Comparison of ENCODE assay signal across 8 cellular contexts in the genomic region with DNA sequence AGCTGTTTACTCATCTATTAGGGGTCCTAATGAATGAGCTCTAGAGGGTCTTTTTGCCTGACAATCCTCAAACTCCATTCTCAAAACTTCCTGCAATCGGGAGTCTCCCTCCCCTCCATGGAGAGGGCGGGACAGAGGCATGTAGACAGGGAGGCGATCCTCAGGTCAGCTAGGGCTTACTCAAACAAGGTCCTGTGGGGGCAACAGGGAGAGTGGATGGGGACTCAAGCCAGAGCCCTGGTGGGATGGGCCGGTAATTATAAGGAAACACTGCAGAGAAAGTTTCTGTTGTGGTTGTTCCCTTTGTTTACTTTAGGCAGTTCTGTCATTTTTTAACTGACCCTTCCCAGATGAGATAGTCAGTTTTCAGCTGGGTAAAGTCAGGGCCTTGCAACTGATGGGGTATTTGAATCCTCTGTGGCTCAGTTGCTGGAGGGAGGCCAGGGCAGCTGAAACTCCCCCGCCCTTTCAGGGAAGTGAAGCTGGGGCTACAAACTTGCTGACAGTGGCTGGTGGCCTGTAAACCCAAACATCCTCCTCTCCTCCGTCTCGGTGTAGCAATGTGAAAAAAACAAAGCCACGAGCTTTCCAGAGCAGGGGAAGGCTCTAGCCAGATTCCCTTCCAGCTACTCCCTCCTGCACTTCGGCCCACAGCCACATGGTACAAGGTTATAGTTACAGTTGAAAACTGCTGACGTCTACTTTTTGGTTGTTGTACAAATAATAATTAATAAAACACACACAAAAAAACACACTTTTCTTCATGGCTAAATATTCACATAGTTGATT. TPM values are rescaled to one million over a fixed set of nuclear protein-coding genes. Genes with fewer than 3 reads are reported as not detected.
DNase-seq lines count a peak whose midpoint lies in the region; ATAC-seq, FAIRE-seq and TF ChIP-seq lines count a peak whose summit lies in the region.
"Not testable (repeated sequence)": the region's sequence is repeated elsewhere in the genome, so short reads cannot be mapped to it uniquely, and the experiment has no call there.

No MANE protein-coding gene starts in this region.

- H3K4me1 ChIP-seq in cardiac muscle cell (ENCODE audit: low read depth); naive thymus-derived CD4-positive, alpha-beta T cell (ENCODE audit: control insufficient read depth in 2 of 2, insufficient read depth in 2 of 2, low read length in 2 of 2): not testable (repeated sequence)
- H3K4me1 ChIP-seq in testis: peaks cover 10% of the 10 kb centered on the region

- H3K4me3 ChIP-seq in astrocyte of the cerebellum (ENCODE audit: low read depth, low read length); cardiac muscle cell; naive thymus-derived CD4-positive, alpha-beta T cell (ENCODE audit: low read length); testis: not testable (repeated sequence)

- intact Hi-C loops in naive thymus-derived CD4-positive, alpha-beta T cell (cut with micrococcal nuclease); testis (cut with DNase I; ENCODE audit: low total_unique reads): not testable (repeated sequence)

- POLR2A ChIA-PET in naive thymus-derived CD4-positive, alpha-beta T cell (lab: Charles Lee): not testable (repeated sequence)

- in situ Hi-C loops in astrocyte of the cerebellum (cut with HindIII; ENCODE audit: low sequenced_read_pairs): not testable (repeated sequence)

- not testable (repeated sequence) for H3K27ac ChIP-seq in cardiac muscle cell; naive thymus-derived CD4-positive, alpha-beta T cell (ENCODE audit: low read depth, low read length)
- H3K27ac ChIP-seq in testis: peak overlapping the region; percentile 10 to 48

- ATAC-seq in GM21529 (IDR thresholded peaks at IDR 0.05; ENCODE audit: unreplicated experiment) (peak; percentile 89), HG03354 (IDR thresholded peaks at IDR 0.05; ENCODE audit: poor library complexity, severe bottlenecking, unreplicated experiment) (peak; percentile 68)
- ATAC-seq in naive thymus-derived CD4-positive, alpha-beta T cell: peak; percentile 65

- TF ChIP-seq CTCF in astrocyte of the cerebellum (IDR thresholded peaks at IDR 0.05; ENCODE audit: low read depth, low read length, missing control alignments); cardiac muscle cell (IDR thresholded peaks at IDR 0.05; ENCODE audit: low read depth, low read length); testis (IDR thresholded peaks at IDR 0.05): not testable (repeated sequence)

- CTCF ChIA-PET in naive thymus-derived CD4-positive, alpha-beta T cell (lab: Charles Lee): not testable (repeated sequence)

- peak; percentile 90 for FAIRE-seq in RCC 7860 (lab: Jason Lieb, UNC)

- not testable (repeated sequence) for H3K27me3 Mint-ChIP-seq in naive thymus-derived CD4-positive, alpha-beta T cell

- H3K4me3 Mint-ChIP-seq in naive thymus-derived CD4-positive, alpha-beta T cell: not testable (repeated sequence)

- H3K4me1 Mint-ChIP-seq in naive thymus-derived CD4-positive, alpha-beta T cell: peaks cover 0 to 15% (median 0%) of the 10 kb centered on the region in 7 donors

- peak; percentile 42 for DNase-seq in Daoy (ENCODE audit: low read depth)
- DNase-seq in RCC 7860 (ENCODE audit: low spot score): peak; percentile 34
- peak; percentile 19 for DNase-seq in astrocyte of the cerebellum (ENCODE audit: low read depth)
- peak; percentile 4 to 89 for DNase-seq in cardiac muscle cell (ENCODE audit: low read depth in 1 of 2, low spot score in 1 of 2)
- not testable (repeated sequence) for DNase-seq in naive thymus-derived CD4-positive, alpha-beta T cell
- peak; percentile 95 for DNase-seq in testis

- not testable (repeated sequence) for H3K9me3 ChIP-seq in cardiac muscle cell (ENCODE audit: low read depth); naive thymus-derived CD4-positive, alpha-beta T cell (ENCODE audit: control insufficient read depth in 2 of 3, low read length in 3 of 3); testis

- not testable (repeated sequence) for H3K36me3 Mint-ChIP-seq in naive thymus-derived CD4-positive, alpha-beta T cell

- peak overlapping the region in 1 of 9 donors; percentile 55 for H3K27ac Mint-ChIP-seq in naive thymus-derived CD4-positive, alpha-beta T cell

- WGBS in testis, 2 donors: 27% methylated on average over 4 to 7 of the region's 10 CpGs

- not testable (repeated sequence) for H3K36me3 ChIP-seq in cardiac muscle cell; naive thymus-derived CD4-positive, alpha-beta T cell (ENCODE audit: control insufficient read depth in 2 of 3, insufficient read depth in 3 of 3, low read length in 3 of 3); testis (ENCODE audit: low read depth, missing control alignments)

- H3K27me3 ChIP-seq in cardiac muscle cell; naive thymus-derived CD4-positive, alpha-beta T cell (ENCODE audit: control insufficient read depth in 2 of 2, insufficient read depth in 2 of 2, low read length in 2 of 2); testis: not testable (repeated sequence)

- TF ChIP-seq POLR2A in testis (IDR thresholded peaks at IDR 0.05): not testable (repeated sequence)

- H3K9me3 Mint-ChIP-seq in naive thymus-derived CD4-positive, alpha-beta T cell: not testable (repeated sequence)

RNA-seq across cellular contexts. Expression of gene SEC22B, which starts 44.5 kb away (rescaled TPM):
- total RNA-seq in Daoy (2014; rRNA removed; shearing (Covaris generic)): 51.3 and 54.9 TPM in 2 replicates
- 16.0 and 16.1 TPM in 2 replicates for total RNA-seq in cardiac muscle cell
- 22.8 and 23.9 TPM in 2 replicates for polyA plus RNA-seq in cardiac muscle cell
- 10 to 100 TPM; 28.1 to 49.6 (median 35.3) TPM for total RNA-seq in naive thymus-derived CD4-positive, alpha-beta T cell
- polyA plus RNA-seq in naive thymus-derived CD4-positive, alpha-beta T cell: 10 to 100 TPM; 17.2 to 22.1 TPM
- 10 to 100 TPM; 26.9 to 30.6 TPM for total RNA-seq in testis
- 19.2 TPM for polyA plus RNA-seq in testis (ENCODE audit: insufficient read depth, low read depth, low replicate concordance)
